ENCODE assay signal across 9 cellular contexts in the genomic region with DNA sequence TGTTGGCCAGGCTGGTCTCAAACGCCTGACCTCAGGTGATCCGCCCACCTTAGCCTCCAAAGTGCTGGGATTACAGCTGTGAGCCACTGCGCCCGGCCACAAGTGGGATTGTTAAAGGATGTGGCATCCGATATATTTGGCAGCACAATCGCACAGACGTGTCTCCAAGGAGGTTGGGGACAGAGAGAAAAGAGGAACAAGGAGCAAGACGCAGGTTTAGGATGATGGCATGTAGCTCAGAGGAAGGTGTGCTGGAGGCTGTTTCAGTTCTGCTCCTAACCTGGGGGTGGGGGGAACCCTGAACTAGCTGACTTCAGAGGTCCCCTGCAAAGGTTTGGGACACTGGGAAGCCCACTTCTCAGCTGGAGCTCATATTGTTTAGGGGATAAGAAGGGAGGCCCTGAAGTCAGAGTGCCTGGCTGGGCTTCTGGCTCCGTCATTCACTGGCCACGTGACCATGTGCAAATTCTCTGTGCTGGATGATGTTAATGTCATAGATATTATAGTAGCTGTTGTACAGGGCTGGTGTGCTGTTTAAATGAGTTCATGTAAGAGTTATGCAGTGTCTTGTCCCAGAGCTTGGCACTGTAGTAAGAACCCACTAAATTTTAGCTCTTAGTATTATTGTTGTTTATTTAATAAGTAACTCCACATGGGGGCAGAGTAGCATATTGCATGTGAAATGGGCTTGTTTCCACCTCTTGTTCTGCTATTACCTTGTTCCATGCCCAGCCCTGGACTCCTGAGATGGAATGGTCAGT.
DNase-seq lines count a peak whose midpoint lies in the region; ATAC-seq, FAIRE-seq and TF ChIP-seq lines count a peak whose summit lies in the region.
"Had no signal": no experiment of that assay in that cellular context is flagged by ENCODE, and none has a peak within 500 bp of the region (broad histone marks: within the 10 kb centered on the region; RNA-seq: fewer than 3 reads in every experiment).

No MANE protein-coding gene starts in this region.

- TF ChIP-seq POLR2A in H54 (IDR thresholded peaks at IDR 0.05; ENCODE audit: low read depth, low read length): no peak

- ATAC-seq in GM19372 (IDR thresholded peaks at IDR 0.05; ENCODE audit: low read depth, unreplicated experiment) (peak; percentile 44), HG03439 (IDR thresholded peaks at IDR 0.05; ENCODE audit: unreplicated experiment) (no peak), mucosa of descending colon (no peak)

- intact Hi-C loops in mucosa of descending colon (cut with DNase I, micrococcal nuclease): no loop called here

- H3K79me2 ChIP-seq in Karpas-422 (ENCODE audit: low read length): no peaks in the 10 kb centered on the region

- FAIRE-seq in H54 (lab: Jason Lieb, UNC): no peak

- H3K4me1 ChIP-seq in Karpas-422 (ENCODE audit: low read length) (peaks cover 28% of the 10 kb centered on the region), mucosa of descending colon (ENCODE audit: low read depth) (peaks cover 9% of the 10 kb centered on the region)

- H2AFZ ChIP-seq in Karpas-422 (ENCODE audit: low read length): peak overlapping the region; percentile 84; the same call in 1 of the 2 replicates

- H3K9me3 ChIP-seq in Karpas-422 (ENCODE audit: low read length) (no peaks in the 10 kb centered on the region), mucosa of descending colon (no peaks in the 10 kb centered on the region)

- H3K4me3 ChIP-seq in Karpas-422 (ENCODE audit: low read length): peak overlapping the region; percentile 49; the same call in 1 of the 2 replicates
- H3K4me3 ChIP-seq in mucosa of descending colon: no peak overlapping the region

- H3K27ac ChIP-seq in Karpas-422 (ENCODE audit: low read length): 0 out of 2 replicates have a peak overlapping the region, but pooled peaks have one; percentile 22

- H4K20me1 ChIP-seq in Karpas-422 (ENCODE audit: insufficient read depth, low read depth, low read length): no peaks in the 10 kb centered on the region

- DNase-seq in AG08396 (ENCODE audit: low spot score) (peak; percentile 66), Karpas-422 (peak; percentile 51), dermis blood vessel endothelial cell (peak; percentile 26), mucosa of descending colon (no peak), H54 (ENCODE audit: insufficient read length, low spot score) (no peak)
- DNase-seq in stimulated activated CD4-positive, alpha-beta T cell treated with anti-CD3 and anti-CD28 coated beads, Interleukin-2, amount 100 ng/mL, for 24 hours: no peak
- DNase-seq: stimulated activated CD4-positive, alpha-beta T cell treated with anti-CD3 and anti-CD28 coated beads, Interleukin-1b, Interleukin-23, amount 100 ng/mL, for 48 hours had no signal

- no peaks in the 10 kb centered on the region for H3K27me3 ChIP-seq in Karpas-422 (ENCODE audit: low read length)

- H3K4me2 ChIP-seq in Karpas-422 (ENCODE audit: low read depth, low read length, poor library complexity, severe bottlenecking): peak overlapping the region; percentile 67

- no peaks in the 10 kb centered on the region for H3K9me2 ChIP-seq in Karpas-422 (replicated peaks; ENCODE audit: insufficient read depth, low read length)

- H3K36me3 ChIP-seq in Karpas-422 (ENCODE audit: insufficient read depth, low read length) (no peaks in the 10 kb centered on the region), mucosa of descending colon (ENCODE audit: low read depth) (no peaks in the 10 kb centered on the region)

- TF ChIP-seq CTCF in mucosa of descending colon (IDR thresholded peaks at IDR 0.05): no peak

- H3K9ac ChIP-seq in Karpas-422 (ENCODE audit: low read length): peak overlapping the region; percentile 41

Comparison
In these comparisons a context has a peak if more than half of its experiments do, and no peak if none do; other contexts are left out.
1. DNase-seq: peak in AG08396 (single experiment), Karpas-422 (single experiment) and dermis blood vessel endothelial cell (single experiment); none in stimulated activated CD4-positive, alpha-beta T cell treated with anti-CD3 and anti-CD28 coated beads, Interleukin-2, amount 100 ng/mL, for 24 hours (0 of 2), mucosa of descending colon (0 of 3) and H54 (single experiment).